Comparison of ENCODE assay signal across 5 cellular contexts in the genomic region with DNA sequence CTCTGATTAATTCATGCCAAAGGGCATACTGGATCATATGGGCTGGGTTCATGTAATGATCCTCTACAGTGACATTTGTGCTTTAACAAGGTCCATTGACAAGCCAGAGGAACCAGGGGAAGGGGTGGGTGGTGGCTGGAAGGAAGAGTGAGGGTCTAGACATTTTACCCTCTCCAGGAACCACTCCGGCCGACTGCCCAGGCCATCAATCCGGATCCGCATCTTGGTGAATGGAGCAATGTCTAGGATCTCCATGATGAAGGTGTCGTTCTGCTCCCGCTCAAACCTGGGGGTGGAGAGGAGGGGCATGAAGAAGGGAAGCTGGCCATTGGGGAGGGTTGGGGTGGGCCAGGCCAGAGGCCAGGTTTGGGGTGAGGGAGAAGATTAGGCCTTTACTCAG.
"Had no signal": no experiment of that assay in that cellular context is flagged by ENCODE, and none has a peak within 500 bp of the region (broad histone marks: within the 10 kb centered on the region; RNA-seq: fewer than 3 reads in every experiment).

No MANE protein-coding gene starts in this region.

- DNase-seq: IMR-90 had no signal

- H3K27ac ChIP-seq: HL-60 had no signal

- H3K4me1 Mint-ChIP-seq: IgD-negative memory B cell had no signal

- H3K27ac Mint-ChIP-seq: IgD-negative memory B cell had no signal

- H3K4me3 Mint-ChIP-seq: IgD-negative memory B cell had no signal

- H3K4me3 ChIP-seq: K562 had no signal

- ATAC-seq: HepG2, K562 had no signal

- H3K36me3 Mint-ChIP-seq: IgD-negative memory B cell had no signal
